In the genomic region with DNA sequence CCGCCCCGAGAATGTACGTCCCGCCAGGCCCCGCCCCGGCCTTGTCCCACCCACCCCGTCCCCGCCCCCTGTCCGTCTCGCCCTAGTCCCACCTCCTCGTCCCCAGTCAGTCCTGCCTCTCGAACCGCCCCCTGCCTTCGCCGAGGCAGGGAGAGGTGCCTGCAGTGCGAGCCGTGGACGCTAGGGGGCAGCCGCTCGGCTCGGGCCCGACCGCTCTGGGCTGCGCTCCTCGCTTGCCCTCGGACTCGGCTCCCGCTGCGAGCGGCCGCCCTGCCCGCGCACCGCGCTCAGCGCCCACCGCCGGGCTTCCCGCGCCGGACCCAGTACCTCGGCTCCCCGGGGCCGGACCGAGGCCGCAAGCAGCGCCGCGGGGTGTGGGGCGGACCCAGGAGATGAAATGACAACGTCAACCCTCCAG, we compare ENCODE assay signal across 8 cellular contexts. TPM values are rescaled to one million over a fixed set of nuclear protein-coding genes. Genes with fewer than 3 reads are reported as not detected.
A peak's percentile ranks its signal among the peaks of the same experiment; 100 is the strongest.
DNase-seq lines count a peak whose midpoint lies in the region; ATAC-seq and TF ChIP-seq lines count a peak whose summit lies in the region.

A gene (plus strand): TSS at position 236 of the 418 bp plus-strand sequence. CDS start 162 bp downstream, at position 398.

- DNase-seq in NCI-H526 treated with DMSO at 0.1 percent for 48 hours (lab: John Stamatoyannopoulos, UW) (peak; percentile 85), cortex of kidney (lab: John Stamatoyannopoulos, UW) (peak; percentile 45), left lung (peak; percentile 97 to 100)
- peak; percentile 97 for DNase-seq in activated CD4-positive, alpha-beta T cell treated with anti-CD3 and anti-CD28 coated beads, Interleukin-2, amount 10 ng/mL, durations not matched to agents 7 days and 5 days
- DNase-seq in stimulated activated CD4-positive, alpha-beta T cell treated with anti-CD3 and anti-CD28 coated beads, Interleukin-2, amount 100 ng/mL, for 48 hours: peak; percentile 99

- peak within 1 kb of the TSS; percentile 95 for H3K27ac Mint-ChIP-seq in activated CD4-positive, alpha-beta T cell treated with anti-CD3 and anti-CD28 coated beads, Interleukin-2, amount 10 ng/mL, durations not matched to agents 7 days and 5 days

- CTCF ChIA-PET in activated CD4-positive, alpha-beta T cell treated with anti-CD3 and anti-CD28 coated beads, Interleukin-2, amount 10 ng/mL, durations not matched to agents 7 days and 5 days (lab: Charles Lee): interaction anchor here (1.0 to 1.5 kb wide), 4 partner anchors 12 to 28 kb away, joined by 3 to 5 read pairs (median 3); no protein-coding TSS in a partner anchor

- H3K27me3 ChIP-seq in left lung: no peaks in the 10 kb centered on the region

- TF ChIP-seq CTCF in C4-2B (conservative IDR thresholded peaks at IDR 0.05) (peak; percentile 94), left lung (IDR thresholded peaks at IDR 0.05) (peak; percentile 84 to 98)

- H3K4me1 ChIP-seq in left lung: peaks cover 0 to 26% of the 10 kb centered on the region in 2 donors

- intact Hi-C loops in left lung (cut with DNase I): no loop called here

- peak within 1 kb of the TSS; percentile 96 for H3K4me3 Mint-ChIP-seq in activated CD4-positive, alpha-beta T cell treated with anti-CD3 and anti-CD28 coated beads, Interleukin-2, amount 10 ng/mL, durations not matched to agents 7 days and 5 days

- peaks cover 21% of the 10 kb centered on the region for H3K36me3 Mint-ChIP-seq in activated CD4-positive, alpha-beta T cell treated with anti-CD3 and anti-CD28 coated beads, Interleukin-2, amount 10 ng/mL, durations not matched to agents 7 days and 5 days (ENCODE audit: low read depth)

- no peaks in the 10 kb centered on the region for H3K27me3 Mint-ChIP-seq in activated CD4-positive, alpha-beta T cell treated with anti-CD3 and anti-CD28 coated beads, Interleukin-2, amount 10 ng/mL, durations not matched to agents 7 days and 5 days

- ATAC-seq in GM19328 (IDR thresholded peaks at IDR 0.05; ENCODE audit: unreplicated experiment) (peak; percentile 94), HG03520 (IDR thresholded peaks at IDR 0.05; ENCODE audit: unreplicated experiment) (peak; percentile 91), left lung (peak; percentile 99)

- H3K9me3 Mint-ChIP-seq in activated CD4-positive, alpha-beta T cell treated with anti-CD3 and anti-CD28 coated beads, Interleukin-2, amount 10 ng/mL, durations not matched to agents 7 days and 5 days: no peaks in the 10 kb centered on the region

- H3K27ac ChIP-seq in C4-2B: peak within 1 kb of the TSS; percentile 94
- peak within 1 kb of the TSS; percentile 80 to 90 for H3K27ac ChIP-seq in left lung

- POLR2A ChIA-PET in activated CD4-positive, alpha-beta T cell treated with anti-CD3 and anti-CD28 coated beads, Interleukin-2, amount 10 ng/mL, durations not matched to agents 7 days and 5 days (lab: Charles Lee): no interaction called here

- peaks cover 0 to 20% of the 10 kb centered on the region in 2 donors for H3K36me3 ChIP-seq in left lung

- H3K9me3 ChIP-seq in left lung: no peaks in the 10 kb centered on the region

- H3K4me3 ChIP-seq in left lung: peak within 1 kb of the TSS; percentile 86 to 90

- H3K4me1 Mint-ChIP-seq in activated CD4-positive, alpha-beta T cell treated with anti-CD3 and anti-CD28 coated beads, Interleukin-2, amount 10 ng/mL, durations not matched to agents 7 days and 5 days: peaks cover 26% of the 10 kb centered on the region

RNA-seq across cellular contexts. Expression of the gene that starts here (rescaled TPM):
- 10 to 100 TPM; 33.4 to 35.4 TPM for total RNA-seq in activated CD4-positive, alpha-beta T cell treated with anti-CD3 and anti-CD28 coated beads, Interleukin-2, amount 10 ng/mL, durations not matched to agents 7 days and 5 days
- total RNA-seq in left lung: 10 to 100 TPM; 20.6 to 25.9 TPM

Comparison
In these comparisons a context has a peak if more than half of its experiments do, and no peak if none do; other contexts are left out.
1. Peak in every context shown above with its lines: DNase-seq, ATAC-seq, H3K4me3 ChIP-seq and H3K27ac ChIP-seq.
2. DNase-seq: peak in every context shown above with its lines; median percentile 99 in stimulated activated CD4-positive, alpha-beta T cell treated with anti-CD3 and anti-CD28 coated beads, Interleukin-2, amount 100 ng/mL, for 48 hours; 98 in left lung; 97 in activated CD4-positive, alpha-beta T cell treated with anti-CD3 and anti-CD28 coated beads, Interleukin-2, amount 10 ng/mL, durations not matched to agents 7 days and 5 days; 85 in NCI-H526 treated with DMSO at 0.1 percent for 48 hours; 45 in cortex of kidney.